Comparison of ENCODE assay signal across 14 cellular contexts in the genomic region with DNA sequence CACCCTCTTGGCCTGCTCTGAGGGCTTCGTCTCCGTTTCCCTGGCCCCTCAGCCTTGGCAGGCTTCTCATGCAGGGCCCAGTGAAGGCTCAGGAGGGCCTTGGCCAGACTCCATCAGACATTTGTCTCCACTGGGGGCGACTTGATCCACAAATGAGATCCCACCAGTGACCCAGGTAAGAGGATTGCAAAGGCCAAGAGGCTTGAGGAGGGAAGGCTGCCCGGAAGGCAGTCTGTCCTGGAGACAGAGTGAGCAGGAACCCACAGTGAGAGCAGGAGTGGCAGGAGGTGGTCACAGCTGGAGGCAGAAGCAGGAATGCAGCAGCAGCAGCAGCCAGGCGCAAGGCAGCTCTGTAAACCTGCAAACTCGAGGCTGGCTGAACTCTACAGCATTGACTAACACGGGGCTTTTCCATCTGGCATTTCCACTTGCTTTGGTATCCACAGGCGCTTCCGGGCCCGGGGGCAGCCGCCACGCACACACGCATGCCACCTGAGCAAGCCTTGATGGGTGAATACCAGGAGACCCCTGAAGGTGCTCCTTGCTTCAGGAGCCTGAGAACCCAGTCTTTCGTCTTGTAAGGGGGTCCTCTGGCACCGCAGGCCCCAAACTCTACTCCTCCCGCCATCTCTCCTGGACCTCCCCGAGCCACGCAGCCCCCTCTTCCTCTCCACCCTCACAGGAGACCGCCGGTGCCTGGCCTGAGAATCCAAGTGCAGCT. TPM values are rescaled to one million over a fixed set of nuclear protein-coding genes. Genes with fewer than 3 reads are reported as not detected.
DNase-seq lines count a peak whose midpoint lies in the region; ATAC-seq and TF ChIP-seq lines count a peak whose summit lies in the region.
"Had no signal": no experiment of that assay in that cellular context is flagged by ENCODE, and none has a peak within 500 bp of the region (broad histone marks: within the 10 kb centered on the region; RNA-seq: fewer than 3 reads in every experiment).

No MANE protein-coding gene starts in this region.

- no peak overlapping the region for H3K4me3 Mint-ChIP-seq in activated CD4-positive, alpha-beta T cell treated with anti-CD3 and anti-CD28 coated beads, Interleukin-2, amount 10 ng/mL, durations not matched to agents 24 days and 14 days
- H3K4me3 Mint-ChIP-seq in activated CD4-positive, alpha-beta T cell treated with anti-CD3 and anti-CD28 coated beads, Interleukin-2, amount 10 ng/mL, durations not matched to agents 7 days and 5 days = no peak overlapping the region
- H3K4me3 Mint-ChIP-seq in activated CD8-positive, alpha-beta T cell treated with anti-CD3 and anti-CD28 coated beads for 36 hours = no peak overlapping the region
- H3K4me3 Mint-ChIP-seq: stimulated activated naive CD8-positive, alpha-beta T cell treated with anti-CD3 and anti-CD28 coated beads, Interleukin-15, amount 100 ng/mL, for 72 hours had no signal

- ATAC-seq in activated CD8-positive, alpha-beta T cell treated with anti-CD3 and anti-CD28 coated beads for 36 hours = no peak
- no peak for ATAC-seq in GM21619 (IDR thresholded peaks at IDR 0.05; ENCODE audit: unreplicated experiment)
- no peak for ATAC-seq in foreskin keratinocyte
- ATAC-seq: A549; stimulated activated naive CD8-positive, alpha-beta T cell treated with anti-CD3 and anti-CD28 coated beads, Interleukin-15, amount 100 ng/mL, for 72 hours had no signal

- H3K4me1 Mint-ChIP-seq in activated CD4-positive, alpha-beta T cell treated with anti-CD3 and anti-CD28 coated beads, Interleukin-2, amount 10 ng/mL, durations not matched to agents 24 days and 14 days = peaks cover 16% of the 10 kb centered on the region
- H3K4me1 Mint-ChIP-seq in activated CD4-positive, alpha-beta T cell treated with anti-CD3 and anti-CD28 coated beads, Interleukin-2, amount 10 ng/mL, durations not matched to agents 7 days and 5 days = peaks cover 31% of the 10 kb centered on the region
- peaks cover 41% of the 10 kb centered on the region for H3K4me1 Mint-ChIP-seq in activated CD8-positive, alpha-beta T cell treated with anti-CD3 and anti-CD28 coated beads for 36 hours (ENCODE audit: low read depth)

- peaks cover 40% of the 10 kb centered on the region for H3K36me3 Mint-ChIP-seq in activated CD4-positive, alpha-beta T cell treated with anti-CD3 and anti-CD28 coated beads, Interleukin-2, amount 10 ng/mL, durations not matched to agents 24 days and 14 days (ENCODE audit: low read depth)
- peaks cover 29% of the 10 kb centered on the region for H3K36me3 Mint-ChIP-seq in activated CD4-positive, alpha-beta T cell treated with anti-CD3 and anti-CD28 coated beads, Interleukin-2, amount 10 ng/mL, durations not matched to agents 7 days and 5 days (ENCODE audit: low read depth)
- peaks cover 22% of the 10 kb centered on the region for H3K36me3 Mint-ChIP-seq in activated CD8-positive, alpha-beta T cell treated with anti-CD3 and anti-CD28 coated beads for 36 hours (ENCODE audit: low read depth)

- POLR2A ChIA-PET in activated CD4-positive, alpha-beta T cell treated with anti-CD3 and anti-CD28 coated beads, Interleukin-2, amount 10 ng/mL, durations not matched to agents 7 days and 5 days (lab: Charles Lee) = no interaction called here
- POLR2A ChIA-PET in activated CD8-positive, alpha-beta T cell treated with anti-CD3 and anti-CD28 coated beads for 36 hours (lab: Charles Lee) = interaction anchor here (0.6 to 2.1 kb wide), 2 partner anchors 15 to 43 kb away, joined by 3 to 4 read pairs; no protein-coding TSS in a partner anchor

- H3K36me3 ChIP-seq in stomach smooth muscle (ENCODE audit: control insufficient read depth in 2 of 2, insufficient read depth in 2 of 2, low read length in 2 of 2) = peaks cover 28 to 30% of the 10 kb centered on the region in 2 donors

- peak; percentile 52 for DNase-seq in activated CD4-positive, alpha-beta T cell treated with anti-CD3 and anti-CD28 coated beads, Interleukin-2, amount 10 ng/mL, durations not matched to agents 24 days and 14 days
- no peak for DNase-seq in activated CD4-positive, alpha-beta T cell treated with anti-CD3 and anti-CD28 coated beads, Interleukin-2, amount 10 ng/mL, durations not matched to agents 7 days and 5 days
- peak; percentile 4 for DNase-seq in activated CD8-positive, alpha-beta T cell treated with anti-CD3 and anti-CD28 coated beads for 36 hours
- DNase-seq in iPS-NIHi11 (ENCODE audit: low spot score) (peak; percentile 60), DMS153 (lab: John Stamatoyannopoulos, UW) (no peak), foreskin keratinocyte (no peak)
- DNase-seq: NCI-H226; stimulated activated naive CD8-positive, alpha-beta T cell treated with anti-CD3 and anti-CD28 coated beads, Interleukin-15, amount 100 ng/mL, for 72 hours had no signal

- H3K4me1 ChIP-seq in stomach smooth muscle (ENCODE audit: control insufficient read depth, insufficient read depth, low read length) (peaks cover 34% of the 10 kb centered on the region), foreskin keratinocyte (peaks cover 16% of the 10 kb centered on the region)

- CTCF ChIA-PET in activated CD4-positive, alpha-beta T cell treated with anti-CD3 and anti-CD28 coated beads, Interleukin-2, amount 10 ng/mL, durations not matched to agents 7 days and 5 days (lab: Charles Lee) = interaction anchor here (0.6 kb wide), 2 partner anchors 126 to 384 kb away, joined by 3 to 4 read pairs; no protein-coding TSS in a partner anchor
- CTCF ChIA-PET in activated CD8-positive, alpha-beta T cell treated with anti-CD3 and anti-CD28 coated beads for 36 hours (lab: Charles Lee) = no interaction called here

- H3K27me3 ChIP-seq in stomach smooth muscle (ENCODE audit: control insufficient read depth in 1 of 2, insufficient read depth in 2 of 2, low read length in 2 of 2) (no peaks in the 10 kb centered on the region), foreskin keratinocyte (no peaks in the 10 kb centered on the region)

- intact Hi-C loops in activated CD4-positive, alpha-beta T cell treated with anti-CD3 and anti-CD28 coated beads, Interleukin-2, amount 10 ng/mL, durations not matched to agents 24 days and 14 days (cut with micrococcal nuclease) = no loop called here
- intact Hi-C loops in activated CD8-positive, alpha-beta T cell treated with anti-CD3 and anti-CD28 coated beads for 36 hours (cut with micrococcal nuclease) = no loop called here

- H3K27ac Mint-ChIP-seq in activated CD4-positive, alpha-beta T cell treated with anti-CD3 and anti-CD28 coated beads, Interleukin-2, amount 10 ng/mL, durations not matched to agents 24 days and 14 days = peak overlapping the region; percentile 57
- no peak overlapping the region for H3K27ac Mint-ChIP-seq in activated CD4-positive, alpha-beta T cell treated with anti-CD3 and anti-CD28 coated beads, Interleukin-2, amount 10 ng/mL, durations not matched to agents 7 days and 5 days
- H3K27ac Mint-ChIP-seq in activated CD8-positive, alpha-beta T cell treated with anti-CD3 and anti-CD28 coated beads for 36 hours = peak overlapping the region; percentile 22

- peak overlapping the region; percentile 82 for H3K27ac ChIP-seq in stomach smooth muscle (ENCODE audit: low read length)
- H3K27ac ChIP-seq in foreskin keratinocyte = no peak overlapping the region
- H3K27ac ChIP-seq: A549, KMS-11 had no signal

- TF ChIP-seq CTCF in activated CD8-positive, alpha-beta T cell treated with anti-CD3 and anti-CD28 coated beads for 36 hours (IDR thresholded peaks at IDR 0.05) = no peak
- TF ChIP-seq CTCF in foreskin keratinocyte (conservative IDR thresholded peaks at IDR 0.05) = no peak

- no peaks in the 10 kb centered on the region for H3K9me3 Mint-ChIP-seq in activated CD4-positive, alpha-beta T cell treated with anti-CD3 and anti-CD28 coated beads, Interleukin-2, amount 10 ng/mL, durations not matched to agents 24 days and 14 days
- no peaks in the 10 kb centered on the region for H3K9me3 Mint-ChIP-seq in activated CD4-positive, alpha-beta T cell treated with anti-CD3 and anti-CD28 coated beads, Interleukin-2, amount 10 ng/mL, durations not matched to agents 7 days and 5 days
- H3K9me3 Mint-ChIP-seq in activated CD8-positive, alpha-beta T cell treated with anti-CD3 and anti-CD28 coated beads for 36 hours = no peaks in the 10 kb centered on the region
- H3K9me3 Mint-ChIP-seq: stimulated activated naive CD8-positive, alpha-beta T cell treated with anti-CD3 and anti-CD28 coated beads, Interleukin-15, amount 100 ng/mL, for 72 hours had no signal

- no peak overlapping the region for H3K4me3 ChIP-seq in stomach smooth muscle (ENCODE audit: low read length in 2 of 2)
- H3K4me3 ChIP-seq: A549 had no signal

- H3K9ac ChIP-seq in stomach smooth muscle (ENCODE audit: low read length in 2 of 2) = no peak overlapping the region
- H3K9ac ChIP-seq: KMS-11 had no signal

- no peaks in the 10 kb centered on the region for H3K27me3 Mint-ChIP-seq in activated CD4-positive, alpha-beta T cell treated with anti-CD3 and anti-CD28 coated beads, Interleukin-2, amount 10 ng/mL, durations not matched to agents 24 days and 14 days
- H3K27me3 Mint-ChIP-seq in activated CD4-positive, alpha-beta T cell treated with anti-CD3 and anti-CD28 coated beads, Interleukin-2, amount 10 ng/mL, durations not matched to agents 7 days and 5 days = no peaks in the 10 kb centered on the region
- no peaks in the 10 kb centered on the region for H3K27me3 Mint-ChIP-seq in activated CD8-positive, alpha-beta T cell treated with anti-CD3 and anti-CD28 coated beads for 36 hours
- H3K27me3 Mint-ChIP-seq: stimulated activated naive CD8-positive, alpha-beta T cell treated with anti-CD3 and anti-CD28 coated beads, Interleukin-15, amount 100 ng/mL, for 72 hours had no signal

- H3K9me3 ChIP-seq in stomach smooth muscle (ENCODE audit: control insufficient read depth in 2 of 2, low read length in 2 of 2) = no peaks in the 10 kb centered on the region
- H3K9me3 ChIP-seq: A549 had no signal

RNA-seq across cellular contexts. Expression of a gene that starts 14.7 kb away (rescaled TPM):
- 119 and 122 TPM in 2 replicates for total RNA-seq in activated CD4-positive, alpha-beta T cell treated with anti-CD3 and anti-CD28 coated beads, Interleukin-2, amount 10 ng/mL, durations not matched to agents 24 days and 14 days
- 100 to 1,000 TPM; 136 to 152 TPM for total RNA-seq in activated CD4-positive, alpha-beta T cell treated with anti-CD3 and anti-CD28 coated beads, Interleukin-2, amount 10 ng/mL, durations not matched to agents 7 days and 5 days
- total RNA-seq in activated CD8-positive, alpha-beta T cell treated with anti-CD3 and anti-CD28 coated beads for 36 hours = 100 to 1,000 TPM; 161 to 171 TPM
- 85.6 and 105 TPM in 2 replicates for total RNA-seq in foreskin keratinocyte
- 78.9 and 96.4 TPM in 2 replicates for polyA plus RNA-seq in foreskin keratinocyte

RNA-seq across cellular contexts. Expression of a gene that starts 48.0 kb away (rescaled TPM):
- not detected in 2 replicates for total RNA-seq in activated CD4-positive, alpha-beta T cell treated with anti-CD3 and anti-CD28 coated beads, Interleukin-2, amount 10 ng/mL, durations not matched to agents 24 days and 14 days
- total RNA-seq in activated CD4-positive, alpha-beta T cell treated with anti-CD3 and anti-CD28 coated beads, Interleukin-2, amount 10 ng/mL, durations not matched to agents 7 days and 5 days = not detected
- not detected for total RNA-seq in activated CD8-positive, alpha-beta T cell treated with anti-CD3 and anti-CD28 coated beads for 36 hours
- not detected in 2 replicates for total RNA-seq in foreskin keratinocyte
- polyA plus RNA-seq in foreskin keratinocyte = not detected in 2 replicates
- total RNA-seq: mesenteric fat pad, SK-MEL-5 had no signal
- polyA plus RNA-seq: A549 had no signal

Comparison
In these comparisons a context has a peak if more than half of its experiments do, and no peak if none do; other contexts are left out.
1. DNase-seq: peak in activated CD4-positive, alpha-beta T cell treated with anti-CD3 and anti-CD28 coated beads, Interleukin-2, amount 10 ng/mL, durations not matched to agents 24 days and 14 days (single experiment), activated CD8-positive, alpha-beta T cell treated with anti-CD3 and anti-CD28 coated beads for 36 hours (single experiment) and iPS-NIHi11 (single experiment); none in activated CD4-positive, alpha-beta T cell treated with anti-CD3 and anti-CD28 coated beads, Interleukin-2, amount 10 ng/mL, durations not matched to agents 7 days and 5 days (single experiment), DMS153 (single experiment) and foreskin keratinocyte (0 of 2).